ENCODE assay signal across 25 cellular contexts in the genomic region with DNA sequence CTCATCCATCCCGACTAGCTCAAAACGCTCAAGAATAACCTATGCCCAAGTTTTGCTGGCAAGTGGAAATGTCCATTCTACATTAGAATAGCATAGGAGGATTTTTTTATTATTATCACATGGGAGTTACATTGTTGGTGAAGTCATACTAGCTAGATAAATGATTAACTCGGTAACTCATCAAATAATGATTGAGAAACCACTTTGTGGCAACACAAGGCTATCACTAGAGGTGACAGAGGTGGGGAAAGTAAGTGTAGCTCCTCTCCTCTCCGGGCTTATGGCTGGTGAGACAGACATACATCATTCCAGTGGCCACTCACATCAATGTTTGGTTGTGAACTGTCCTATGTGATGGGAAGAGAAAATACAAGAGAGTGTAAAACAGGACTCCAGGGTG.
"Had no signal": no experiment of that assay in that cellular context is flagged by ENCODE, and none has a peak within 500 bp of the region (broad histone marks: within the 10 kb centered on the region; RNA-seq: fewer than 3 reads in every experiment).

No MANE protein-coding gene starts in this region.

- H3K27me3 Mint-ChIP-seq: activated naive CD4-positive, alpha-beta T cell treated with anti-CD3 and anti-CD28 coated beads, Interleukin-2, amount 50 U/mL, for 24 hours had no signal

- H3K36me3 ChIP-seq: adrenal gland, heart left ventricle, transverse colon, vagina had no signal

- H3K36me3 Mint-ChIP-seq: mesothelial cell of epicardium had no signal

- DNase-seq: activated CD4-positive, alpha-beta T cell treated with anti-CD3 and anti-CD28 coated beads, Interleukin-2, amount 50 U/mL, for 1 hour; activated CD8-positive, alpha-beta memory T cell treated with anti-CD3 and anti-CD28 coated beads, Interleukin-2, amount 50 U/mL, for 4 hours; activated effector memory CD4-positive, alpha-beta T cell treated with anti-CD3 and anti-CD28 coated beads, Interleukin-2, amount 50 U/mL, for 16 hours; activated T-cell treated with anti-CD3 and anti-CD28 coated beads, Interleukin-2, amount 50 U/mL, for 4 hours; adrenal gland; cerebellar nuclear complex; cortex of kidney; heart left ventricle; immature natural killer cell; left cardiac atrium; stimulated activated CD4-positive, alpha-beta T cell treated with anti-CD3 and anti-CD28 coated beads, Interleukin-12 subunit alpha, Interleukin-12 subunit beta, amount 100 ng/mL, for 4 hours; stimulated activated CD4-positive, alpha-beta T cell treated with anti-CD3 and anti-CD28 coated beads, Interleukin-1b, Interleukin-23, amount 100 ng/mL, for 48 hours; stimulated activated CD8-positive, alpha-beta memory T cell treated with anti-CD3 and anti-CD28 coated beads, Interleukin-4, amount 100 ng/mL, for 48 hours; stimulated activated naive CD4-positive, alpha-beta T cell; transverse colon had no signal

- FAIRE-seq: astrocyte, bronchial epithelial cell, endometrium, frontal cortex had no signal

- H3K4me1 Mint-ChIP-seq: activated naive CD4-positive, alpha-beta T cell treated with anti-CD3 and anti-CD28 coated beads, Interleukin-2, amount 50 U/mL, for 24 hours; immature natural killer cell; mesothelial cell of epicardium; nephron had no signal

- ATAC-seq: activated CD4-positive, CD25-positive, alpha-beta regulatory T cell treated with anti-CD3 and anti-CD28 coated beads, Interleukin-2, amount 50 U/mL, for 24 hours; activated T-cell treated with anti-CD3 and anti-CD28 coated beads, Interleukin-2, amount 50 U/mL, for 4 hours; heart left ventricle; left cardiac atrium had no signal

- H3K4me1 ChIP-seq: adrenal gland, heart left ventricle, vagina had no signal

- H3K9me3 Mint-ChIP-seq: activated naive CD4-positive, alpha-beta T cell treated with anti-CD3 and anti-CD28 coated beads, Interleukin-2, amount 50 U/mL, for 24 hours; activated T-cell treated with anti-CD3 and anti-CD28 coated beads, Interleukin-2, amount 50 U/mL, for 4 hours; immature natural killer cell; mesothelial cell of epicardium; nephron had no signal

- H3K9me3 ChIP-seq: adrenal gland, heart left ventricle, transverse colon, vagina had no signal

- H3K4me3 Mint-ChIP-seq: activated naive CD4-positive, alpha-beta T cell treated with anti-CD3 and anti-CD28 coated beads, Interleukin-2, amount 50 U/mL, for 24 hours; activated T-cell treated with anti-CD3 and anti-CD28 coated beads, Interleukin-2, amount 50 U/mL, for 4 hours; immature natural killer cell; mesothelial cell of epicardium; nephron had no signal

- H3K27ac Mint-ChIP-seq: activated naive CD4-positive, alpha-beta T cell treated with anti-CD3 and anti-CD28 coated beads, Interleukin-2, amount 50 U/mL, for 24 hours; immature natural killer cell; mesothelial cell of epicardium; nephron had no signal

- H3K4me3 ChIP-seq: adrenal gland, heart left ventricle, lung, transverse colon, vagina had no signal
